ENCODE assay signal across 1 cellular context in the genomic region with DNA sequence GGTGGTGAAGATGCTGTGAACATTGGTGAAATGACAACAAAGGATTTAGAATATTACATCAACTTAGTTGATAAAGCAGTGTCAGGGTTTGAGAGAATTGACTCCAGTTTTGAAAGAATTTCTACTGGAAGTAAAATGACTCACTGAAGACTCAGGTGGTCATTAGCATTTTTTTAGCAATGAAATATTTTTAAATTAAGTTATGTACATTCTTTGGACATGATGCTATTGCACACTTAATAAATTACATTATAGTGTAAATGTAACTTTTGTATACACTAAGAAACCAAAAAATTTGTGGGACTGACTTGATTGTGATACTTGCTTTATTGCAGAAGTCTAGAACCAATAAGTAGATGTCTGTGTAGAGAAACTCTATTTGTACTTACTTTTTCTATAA.
TF ChIP-seq lines count a peak whose summit lies in the region.

No MANE protein-coding gene starts in this region.

TF ChIP-seq in IMR-90, 13 proteins besides CTCF, POLR2A, EP300 and RAD21 (continued from another document):
- TF ChIP-seq, protein P1, sequence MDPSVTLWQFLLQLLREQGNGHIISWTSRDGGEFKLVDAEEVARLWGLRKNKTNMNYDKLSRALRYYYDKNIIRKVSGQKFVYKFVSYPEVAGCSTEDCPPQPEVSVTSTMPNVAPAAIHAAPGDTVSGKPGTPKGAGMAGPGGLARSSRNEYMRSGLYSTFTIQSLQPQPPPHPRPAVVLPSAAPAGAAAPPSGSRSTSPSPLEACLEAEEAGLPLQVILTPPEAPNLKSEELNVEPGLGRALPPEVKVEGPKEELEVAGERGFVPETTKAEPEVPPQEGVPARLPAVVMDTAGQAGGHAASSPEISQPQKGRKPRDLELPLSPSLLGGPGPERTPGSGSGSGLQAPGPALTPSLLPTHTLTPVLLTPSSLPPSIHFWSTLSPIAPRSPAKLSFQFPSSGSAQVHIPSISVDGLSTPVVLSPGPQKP (IDR thresholded peaks at IDR 0.05; ENCODE audit: borderline replicate concordance, low read depth, low read length): no peak
- TF ChIP-seq NFE2L2 (IDR thresholded peaks at IDR 0.05; ENCODE audit: low read depth, low read length): no peak
- no peak for TF ChIP-seq RFX5 (IDR thresholded peaks at IDR 0.05; ENCODE audit: low read depth, low read length)
- TF ChIP-seq, protein P2, sequence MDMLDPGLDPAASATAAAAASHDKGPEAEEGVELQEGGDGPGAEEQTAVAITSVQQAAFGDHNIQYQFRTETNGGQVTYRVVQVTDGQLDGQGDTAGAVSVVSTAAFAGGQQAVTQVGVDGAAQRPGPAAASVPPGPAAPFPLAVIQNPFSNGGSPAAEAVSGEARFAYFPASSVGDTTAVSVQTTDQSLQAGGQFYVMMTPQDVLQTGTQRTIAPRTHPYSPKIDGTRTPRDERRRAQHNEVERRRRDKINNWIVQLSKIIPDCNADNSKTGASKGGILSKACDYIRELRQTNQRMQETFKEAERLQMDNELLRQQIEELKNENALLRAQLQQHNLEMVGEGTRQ (IDR thresholded peaks at IDR 0.05; ENCODE audit: low read depth, low read length): no peak
- no peak for TF ChIP-seq MXI1 (IDR thresholded peaks at IDR 0.05; ENCODE audit: borderline replicate concordance, low read depth, low read length)
- no peak for TF ChIP-seq CEBPB (IDR thresholded peaks at IDR 0.05; ENCODE audit: low read depth, low read length)
- TF ChIP-seq FOS (IDR thresholded peaks at IDR 0.05; ENCODE audit: low read depth, low read length): no peak
- TF ChIP-seq MAFK (IDR thresholded peaks at IDR 0.05; ENCODE audit: low read depth, low read length): no peak
